In the genomic region with DNA sequence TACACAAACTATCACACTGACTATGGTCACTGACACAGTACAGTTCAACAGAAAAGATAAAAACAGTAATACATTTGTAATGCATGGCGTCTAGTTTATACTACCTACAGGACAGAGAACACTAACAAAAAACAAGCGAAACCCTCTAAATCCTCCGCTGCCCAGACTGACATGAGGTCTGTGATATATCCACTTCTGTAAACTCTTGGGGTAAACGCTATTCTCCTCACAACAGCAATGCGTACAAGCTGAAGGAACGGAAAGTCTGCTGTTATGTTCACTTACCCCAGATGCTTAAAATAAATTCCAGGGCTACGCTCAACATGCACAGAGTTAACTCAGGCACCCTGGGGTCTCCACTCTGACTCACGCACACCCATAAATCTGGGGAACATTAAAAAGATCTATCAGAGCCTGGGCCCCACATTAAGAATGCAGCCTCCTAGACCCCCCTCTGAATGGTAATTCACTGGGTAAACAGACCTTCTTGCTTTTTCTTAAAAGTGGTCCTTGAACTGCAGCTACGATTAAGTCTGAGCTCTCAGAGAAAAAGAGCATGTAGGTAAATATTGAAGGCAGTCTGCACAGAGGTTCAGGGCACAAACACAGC, we compare ENCODE assay signal across 1 cellular context.
TF ChIP-seq lines count a peak whose summit lies in the region.

No MANE protein-coding gene starts in this region.

TF ChIP-seq in GM23338, 12 proteins besides CTCF, POLR2A, EP300 and RAD21:
- no peak for TF ChIP-seq POLR2AphosphoS5 (IDR thresholded peaks at IDR 0.05; ENCODE audit: low read depth)
- no peak for TF ChIP-seq STAT1 (IDR thresholded peaks at IDR 0.05; ENCODE audit: unreplicated experiment)
- no peak for TF ChIP-seq ZNF114 (CRISPR knock-in tag; IDR thresholded peaks at IDR 0.05)
- no peak for TF ChIP-seq EZH2 (IDR thresholded peaks at IDR 0.05; ENCODE audit: low read depth, unreplicated experiment)
- TF ChIP-seq ZNF462 (CRISPR knock-in tag; IDR thresholded peaks at IDR 0.05): no peak
- no peak for TF ChIP-seq JUNB (IDR thresholded peaks at IDR 0.05; ENCODE audit: unreplicated experiment)
- no peak for TF ChIP-seq EZH2phosphoT487 (IDR thresholded peaks at IDR 0.05; ENCODE audit: unreplicated experiment)
- no peak for TF ChIP-seq ZNF331 (CRISPR knock-in tag; IDR thresholded peaks at IDR 0.05; ENCODE audit: low read depth)
- TF ChIP-seq, protein P1, sequence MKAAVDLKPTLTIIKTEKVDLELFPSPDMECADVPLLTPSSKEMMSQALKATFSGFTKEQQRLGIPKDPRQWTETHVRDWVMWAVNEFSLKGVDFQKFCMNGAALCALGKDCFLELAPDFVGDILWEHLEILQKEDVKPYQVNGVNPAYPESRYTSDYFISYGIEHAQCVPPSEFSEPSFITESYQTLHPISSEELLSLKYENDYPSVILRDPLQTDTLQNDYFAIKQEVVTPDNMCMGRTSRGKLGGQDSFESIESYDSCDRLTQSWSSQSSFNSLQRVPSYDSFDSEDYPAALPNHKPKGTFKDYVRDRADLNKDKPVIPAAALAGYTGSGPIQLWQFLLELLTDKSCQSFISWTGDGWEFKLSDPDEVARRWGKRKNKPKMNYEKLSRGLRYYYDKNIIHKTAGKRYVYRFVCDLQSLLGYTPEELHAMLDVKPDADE (IDR thresholded peaks at IDR 0.05): no peak
- TF ChIP-seq NANOG (IDR thresholded peaks at IDR 0.05; ENCODE audit: borderline replicate concordance): no peak
- no peak for TF ChIP-seq REST (IDR thresholded peaks at IDR 0.05; ENCODE audit: unreplicated experiment)
- TF ChIP-seq CREB1 (CRISPR knock-in tag; IDR thresholded peaks at IDR 0.05; ENCODE audit: low read depth): no peak
